Comparison of ENCODE assay signal across 1 cellular context in genomic region chr19:53537523-53538377, GRCh38.
TF ChIP-seq lines count a peak whose summit lies in the region.

ZNF331 (plus strand) TSS chr19:53538145; CDS start chr19:53569377, 31,232 bp downstream.

TF ChIP-seq in IMR-90, 13 proteins besides CTCF, POLR2A, EP300 and RAD21 (continued from another document):
- peak; percentile 53 for TF ChIP-seq USF2 (IDR thresholded peaks at IDR 0.05; ENCODE audit: low read depth, low read length)
